Comparison of ENCODE assay signal across 13 cellular contexts in the genomic region with DNA sequence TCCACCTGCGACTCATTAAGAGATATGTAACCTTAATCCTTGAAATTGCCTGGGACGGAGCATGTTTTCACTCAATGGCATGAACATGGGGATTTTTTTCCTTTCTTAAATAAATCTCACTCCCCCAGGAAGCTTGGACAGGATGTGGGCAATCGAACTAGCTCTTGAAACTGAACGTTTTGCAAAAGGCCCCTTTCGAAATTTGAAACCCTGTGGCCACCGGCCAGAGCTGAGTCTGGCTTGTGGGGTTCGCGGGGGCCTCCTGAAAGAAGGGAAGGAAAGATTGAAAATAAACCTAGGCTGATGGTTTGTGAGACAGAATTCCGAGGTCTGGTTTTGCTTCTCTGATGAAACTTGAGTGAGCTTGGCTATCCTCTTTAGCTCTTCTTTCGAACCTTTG.
A peak's percentile ranks its signal among the peaks of the same experiment; 100 is the strongest.
DNase-seq lines count a peak whose midpoint lies in the region; ATAC-seq, FAIRE-seq and TF ChIP-seq lines count a peak whose summit lies in the region.
"Had no signal": no experiment of that assay in that cellular context is flagged by ENCODE, and none has a peak within 500 bp of the region (broad histone marks: within the 10 kb centered on the region; RNA-seq: fewer than 3 reads in every experiment).

No MANE protein-coding gene starts in this region.

- no peaks in the 10 kb centered on the region for H3K79me2 ChIP-seq in GM12878 (ENCODE audit: control insufficient read depth, insufficient read depth, low read length)

- H3K4me2 ChIP-seq in GM12878 (ENCODE audit: control insufficient read depth, insufficient read depth) = peak overlapping the region; percentile 22; the same call in 1 of the 2 replicates

- no peak overlapping the region for H3K27ac ChIP-seq in GM12878 (ENCODE audit: control insufficient read depth, insufficient read depth)
- H3K27ac ChIP-seq: left ventricle myocardium inferior had no signal

- peak; percentile 74 for ATAC-seq in GM12878
- ATAC-seq in HG03108 (IDR thresholded peaks at IDR 0.05; ENCODE audit: unreplicated experiment) = no peak
- ATAC-seq in HG02840 (IDR thresholded peaks at IDR 0.05; ENCODE audit: low FRiP score, unreplicated experiment) = no peak
- ATAC-seq: HCT116 had no signal

- SMC1A ChIA-PET in GM12878 (lab: Charles Lee; ENCODE audit: uncharacterized antibody, unreplicated experiment) = no interaction called here

- 0 out of 2 replicates have a peak, but pooled peaks cover 4% of the 10 kb centered on the region for H3K4me1 ChIP-seq in GM12878 (ENCODE audit: control insufficient read depth, insufficient read depth, low read length)
- H3K4me1 ChIP-seq: left ventricle myocardium inferior had no signal

- intact Hi-C loops in GM12878 (cut with micrococcal nuclease; ENCODE audit: unreplicated experiment) = no loop called here

- TF ChIP-seq CTCF in AG09309 (IDR thresholded peaks at IDR 0.05; ENCODE audit: control insufficient read depth, insufficient read depth, low read depth, low read length, missing control alignments) (no peak), GM12878 (IDR thresholded peaks at IDR 0.05 in 2 of 3, conservative IDR thresholded peaks at IDR 0.05 in 1 of 3; ENCODE audit: control insufficient read depth in 2 of 3, extremely low read depth in 1 of 3, insufficient read depth in 1 of 3, low read depth in 3 of 3, low read length in 3 of 3) (no peak)

- no peak overlapping the region for H3K9ac ChIP-seq in GM12878 (ENCODE audit: control insufficient read depth, insufficient read depth, low read length)

- no peak overlapping the region for H2AFZ ChIP-seq in GM12878 (ENCODE audit: control insufficient read depth, low read depth, low read length)

- TF ChIP-seq RAD21 in GM12878 (IDR thresholded peaks at IDR 0.05; ENCODE audit: insufficient read depth, low read depth, low read length) = no peak

- BruUV-seq in GM12878 (replicated peaks; lab: Mats Ljungman, UMichigan) = no TSS peak

- CTCF ChIA-PET in GM12878 (lab: Yijun Ruan, JAX) = no interaction called here

- POLR2A ChIA-PET in GM12878 (lab: Charles Lee) = no interaction called here

- WGBS in GM12878 (ENCODE audit: insufficient coverage, insufficient replicate concordance, low lambda C conversion rate, missing lambda C conversion rate) = 31% methylated on average over 10 of the region's 10 CpGs

- peak; percentile 28 for DNase-seq in AG09309 (ENCODE audit: low read depth)
- DNase-seq in HTR-8/SVneo (ENCODE audit: insufficient read length, low spot score) = peak; percentile 22
- DNase-seq in GM12878 (ENCODE audit: low read depth, low spot score) = no peak
- peak; percentile 15 for DNase-seq in mucosa of gallbladder (ENCODE audit: low spot score)
- DNase-seq in SW480 (ENCODE audit: low spot score) = no peak
- DNase-seq in OCI-M2 (lab: John Stamatoyannopoulos, UW; ENCODE audit: unreplicated experiment) = no peak
- DNase-seq: activated T-cell treated with anti-CD3 and anti-CD28 coated beads, Interleukin-2, amount 50 U/mL, for 24 hours; DMS79; NCI-H2029 had no signal

- TF ChIP-seq EP300 in GM12878 (IDR thresholded peaks at IDR 0.05; ENCODE audit: borderline replicate concordance in 1 of 2, control insufficient read depth in 1 of 2, low read depth in 2 of 2, low read length in 2 of 2) = no peak

- no peaks in the 10 kb centered on the region for H3K36me3 ChIP-seq in GM12878 (ENCODE audit: control insufficient read depth in 2 of 2, insufficient read depth in 2 of 2, low read length in 1 of 2)
- H3K36me3 ChIP-seq: left ventricle myocardium inferior had no signal

- no peak for TF ChIP-seq POLR2A in GM12878 (IDR thresholded peaks at IDR 0.05; ENCODE audit: low read depth, low read length)

- FAIRE-seq in HTR-8/SVneo (lab: Jason Lieb, UNC) = no peak
- FAIRE-seq in GM12878 (lab: Jason Lieb, UNC) = no peak

- H3K9me3 ChIP-seq in GM12878 (replicated peaks; ENCODE audit: control insufficient read depth, insufficient read depth, low read length) = no peaks in the 10 kb centered on the region; the same call in 2 of the 3 replicates
- H3K9me3 ChIP-seq: left ventricle myocardium inferior had no signal

- no peaks in the 10 kb centered on the region for H4K20me1 ChIP-seq in GM12878 (ENCODE audit: control insufficient read depth, insufficient read depth)

- RAD21 ChIA-PET in GM12878 (lab: Charles Lee; ENCODE audit: unreplicated experiment) = no interaction called here

- H3K4me3 ChIP-seq in AG09309 (ENCODE audit: control insufficient read depth, low read depth, low read length) (no peak overlapping the region), GM12878 (no peak overlapping the region)
- H3K4me3 ChIP-seq: left ventricle myocardium inferior had no signal

- in situ Hi-C loops in GM12878 (cut with MboI) = no loop called here

- no peaks in the 10 kb centered on the region; a peak in 1 of 4 replicates for H3K27me3 ChIP-seq in GM12878 (replicated peaks in 1 of 2; ENCODE audit: control insufficient read depth in 2 of 2, insufficient read depth in 2 of 2, low read length in 1 of 2)

TF ChIP-seq in GM12878, 131 proteins besides CTCF, POLR2A, EP300 and RAD21:
- TF ChIP-seq RUNX3 (IDR thresholded peaks at IDR 0.05; ENCODE audit: low read length) (0 out of 2 replicates have a peak, but pooled peaks have one; percentile 7), RFX5 (IDR thresholded peaks at IDR 0.05; ENCODE audit: low read depth, low read length) (no peak)
TF ChIP-seq in GM12878: peak in this region for 1.

Comparison
In these comparisons a context has a peak if more than half of its experiments do, and no peak if none do; other contexts are left out.
1. DNase-seq: peak in AG09309 (single experiment), HTR-8/SVneo (single experiment) and mucosa of gallbladder (single experiment); none in GM12878 (single experiment), SW480 (single experiment) and OCI-M2 (single experiment).